In genomic region chr2:152740743-152741328, GRCh38 we compare ENCODE assay signal across 8 cellular contexts. TPM values are rescaled to one million over a fixed set of nuclear protein-coding genes. Genes with fewer than 3 reads are reported as not detected.
DNase-seq lines count a peak whose midpoint lies in the region; ATAC-seq and TF ChIP-seq lines count a peak whose summit lies in the region.

No MANE protein-coding gene starts in this region.

- peaks cover 14% of the 10 kb centered on the region for H3K4me1 Mint-ChIP-seq in CD4-positive, alpha-beta T cell (ENCODE audit: low read depth)
- H3K4me1 Mint-ChIP-seq in activated CD4-positive, alpha-beta T cell treated with anti-CD3 and anti-CD28 coated beads, Interleukin-2, amount 10 ng/mL, durations not matched to agents 24 days and 14 days = no peaks in the 10 kb centered on the region

- H3K36me3 ChIP-seq in upper lobe of right lung = peaks cover 15% of the 10 kb centered on the region

- intact Hi-C loops in CD4-positive, alpha-beta T cell (cut with DNase I, micrococcal nuclease) = loop anchor here (5.0 to 10.0 kb wide), 3 partner anchors 704 to 736 kb away; partner anchors contain the start of gene RPRM (in 2 of the 2)
- intact Hi-C loops in upper lobe of right lung (cut with DNase I) = no loop called here
- intact Hi-C loops in activated CD4-positive, alpha-beta T cell treated with anti-CD3 and anti-CD28 coated beads, Interleukin-2, amount 10 ng/mL, durations not matched to agents 24 days and 14 days (cut with micrococcal nuclease) = loop anchor here (1.0 to 5.0 kb wide), 5 partner anchors 16 to 776 kb away; no protein-coding TSS in a partner anchor

- no peak overlapping the region for H3K27ac Mint-ChIP-seq in CD4-positive, alpha-beta T cell
- no peak overlapping the region for H3K27ac Mint-ChIP-seq in activated CD4-positive, alpha-beta T cell treated with anti-CD3 and anti-CD28 coated beads, Interleukin-2, amount 10 ng/mL, durations not matched to agents 24 days and 14 days

- no peaks in the 10 kb centered on the region for H3K27me3 Mint-ChIP-seq in CD4-positive, alpha-beta T cell
- H3K27me3 Mint-ChIP-seq in activated CD4-positive, alpha-beta T cell treated with anti-CD3 and anti-CD28 coated beads, Interleukin-2, amount 10 ng/mL, durations not matched to agents 24 days and 14 days = no peaks in the 10 kb centered on the region

- ATAC-seq in CD4-positive, alpha-beta T cell (ENCODE audit: poor library complexity) = peak; percentile 94
- ATAC-seq in GM18861 (IDR thresholded peaks at IDR 0.05; ENCODE audit: unreplicated experiment) (peak; percentile 87), HG03060 (IDR thresholded peaks at IDR 0.05; ENCODE audit: low read depth, unreplicated experiment) (peak; percentile 64), upper lobe of right lung (peak; percentile 78)

- TF ChIP-seq CTCF in CD4-positive, alpha-beta T cell (IDR thresholded peaks at IDR 0.05) = peak; percentile 96
- TF ChIP-seq CTCF in upper lobe of right lung (IDR thresholded peaks at IDR 0.05) = peak; percentile 86

- DNase-seq in CD4-positive, alpha-beta T cell = no peak
- DNase-seq in NCI-H2081 (lab: John Stamatoyannopoulos, UW) (peak; percentile 33 to 60), amniotic epithelial cell (ENCODE audit: low read depth) (peak; percentile 65), iris pigment epithelial cell (ENCODE audit: low read depth) (peak; percentile 71), upper lobe of right lung (no peak)
- no peak for DNase-seq in activated CD4-positive, alpha-beta T cell treated with anti-CD3 and anti-CD28 coated beads, Interleukin-2, amount 10 ng/mL, durations not matched to agents 24 days and 14 days

- H3K27ac ChIP-seq in CD4-positive, alpha-beta T cell (ENCODE audit: low read depth, low read length) = no peak overlapping the region
- H3K27ac ChIP-seq in upper lobe of right lung = no peak overlapping the region

- peaks cover 60% of the 10 kb centered on the region for H3K36me3 Mint-ChIP-seq in CD4-positive, alpha-beta T cell (ENCODE audit: low read depth)
- peaks cover 24% of the 10 kb centered on the region for H3K36me3 Mint-ChIP-seq in activated CD4-positive, alpha-beta T cell treated with anti-CD3 and anti-CD28 coated beads, Interleukin-2, amount 10 ng/mL, durations not matched to agents 24 days and 14 days (ENCODE audit: low read depth)

- H3K4me3 Mint-ChIP-seq in CD4-positive, alpha-beta T cell = no peak overlapping the region
- H3K4me3 Mint-ChIP-seq in activated CD4-positive, alpha-beta T cell treated with anti-CD3 and anti-CD28 coated beads, Interleukin-2, amount 10 ng/mL, durations not matched to agents 24 days and 14 days = no peak overlapping the region

- H3K27me3 ChIP-seq in CD4-positive, alpha-beta T cell (ENCODE audit: control insufficient read depth, insufficient read depth, low read length) = no peaks in the 10 kb centered on the region
- H3K27me3 ChIP-seq in upper lobe of right lung = no peaks in the 10 kb centered on the region

- POLR2A ChIA-PET in CD4-positive, alpha-beta T cell (lab: Charles Lee) = interaction anchor here (1.5 kb wide), 1 partner anchor 24 kb away, joined by 5 read pairs; the partner anchor contains the start of gene PRPF40A

- no peaks in the 10 kb centered on the region for H3K9me3 ChIP-seq in CD4-positive, alpha-beta T cell (ENCODE audit: control insufficient read depth, low read length)
- H3K9me3 ChIP-seq in upper lobe of right lung = no peaks in the 10 kb centered on the region

- no peak overlapping the region for H3K4me3 ChIP-seq in upper lobe of right lung

- H3K4me1 ChIP-seq in upper lobe of right lung = no peaks in the 10 kb centered on the region

- CTCF ChIA-PET in CD4-positive, alpha-beta T cell (lab: Charles Lee) = no interaction called here

- no peaks in the 10 kb centered on the region for H3K9me3 Mint-ChIP-seq in CD4-positive, alpha-beta T cell
- no peaks in the 10 kb centered on the region for H3K9me3 Mint-ChIP-seq in activated CD4-positive, alpha-beta T cell treated with anti-CD3 and anti-CD28 coated beads, Interleukin-2, amount 10 ng/mL, durations not matched to agents 24 days and 14 days

RNA-seq across cellular contexts. Expression of gene ARL6IP6, which starts 22.4 kb away (rescaled TPM):
- total RNA-seq in CD4-positive, alpha-beta T cell = 1 to 10 TPM; 6.3 to 6.7 TPM
- total RNA-seq in upper lobe of right lung = 15.7 TPM
- 31.2 and 33.9 TPM in 2 replicates for total RNA-seq in activated CD4-positive, alpha-beta T cell treated with anti-CD3 and anti-CD28 coated beads, Interleukin-2, amount 10 ng/mL, durations not matched to agents 24 days and 14 days

RNA-seq across cellular contexts. Expression of gene PRPF40A, which starts 23.6 kb away (rescaled TPM):
- total RNA-seq in CD4-positive, alpha-beta T cell = 100 to 1,000 TPM; 146 to 148 TPM
- 71.6 TPM for total RNA-seq in upper lobe of right lung
- 166 TPM in 2 replicates for total RNA-seq in activated CD4-positive, alpha-beta T cell treated with anti-CD3 and anti-CD28 coated beads, Interleukin-2, amount 10 ng/mL, durations not matched to agents 24 days and 14 days

Comparison
In these comparisons a context has a peak if more than half of its experiments do, and no peak if none do; other contexts are left out.
1. DNase-seq: peak in NCI-H2081 (2 of 2), amniotic epithelial cell (single experiment) and iris pigment epithelial cell (single experiment); none in CD4-positive, alpha-beta T cell (0 of 10), upper lobe of right lung (single experiment) and activated CD4-positive, alpha-beta T cell treated with anti-CD3 and anti-CD28 coated beads, Interleukin-2, amount 10 ng/mL, durations not matched to agents 24 days and 14 days (single experiment).
2. Peak in every context shown above with its lines, with median percentiles within 50 percentile points of each other: ATAC-seq.